In the genomic region with DNA sequence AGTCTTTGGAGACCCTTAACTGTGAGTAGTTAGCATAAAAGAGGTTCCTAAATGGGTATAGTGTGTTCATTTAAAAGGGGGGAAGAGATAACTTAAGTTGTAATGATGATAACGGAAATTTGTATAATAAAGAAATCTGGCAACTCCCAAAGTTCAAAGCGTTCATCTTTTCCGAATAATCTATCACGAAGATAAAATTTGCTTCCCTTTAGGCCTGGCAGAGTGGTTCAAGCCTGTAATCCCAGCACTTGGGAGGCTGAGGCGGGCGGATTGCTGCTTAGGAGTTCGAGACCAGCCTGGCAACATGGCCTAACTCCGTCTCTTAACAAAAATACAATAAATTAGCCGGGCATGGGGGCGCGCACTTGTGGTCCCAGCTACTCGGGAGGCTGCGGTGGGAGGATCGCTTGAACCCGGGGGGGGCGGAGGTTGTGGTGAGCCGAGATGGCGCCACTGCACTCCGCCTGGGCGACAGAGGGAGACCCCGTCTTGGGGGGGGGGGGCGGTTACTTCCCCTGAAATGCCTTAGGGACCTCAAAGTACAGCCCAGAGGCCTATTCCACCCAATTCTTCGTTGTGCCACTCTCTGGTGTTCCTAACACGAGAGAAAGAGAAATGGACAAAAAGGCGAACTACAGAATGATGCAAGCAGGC, we compare ENCODE assay signal across 8 cellular contexts. TPM values are rescaled to one million over a fixed set of nuclear protein-coding genes. Genes with fewer than 3 reads are reported as not detected.
DNase-seq lines count a peak whose midpoint lies in the region; ATAC-seq and TF ChIP-seq lines count a peak whose summit lies in the region.

No MANE protein-coding gene starts in this region.

- DNase-seq in HAP-1 (ENCODE audit: low spot score in 2 of 2) (peak in 1 of 2 experiments; percentile 36), WERI-Rb-1 (peak; percentile 10), mesendoderm (peak; percentile 40), NCI-H2107 treated with DMSO at 0.1 percent for 48 hours (lab: John Stamatoyannopoulos, UW; ENCODE audit: unreplicated experiment) (no peak)
- peak; percentile 15 to 41 for DNase-seq in stimulated activated CD8-positive, alpha-beta memory T cell treated with anti-CD3 and anti-CD28 coated beads, Interleukin-7, amount 100 ng/mL, for 48 hours (ENCODE audit: extremely low read depth in 1 of 2, low read depth in 1 of 2)

- in situ Hi-C loops in HAP-1 (cut with MboI; ENCODE audit: low sequenced_read_pairs) = no loop called here

- H2AK5ac ChIP-seq in mesendoderm (ENCODE audit: low read length) = no peak overlapping the region

- H3K4ac ChIP-seq in mesendoderm (ENCODE audit: low read depth, low read length) = no peak overlapping the region

- peaks cover 7% of the 10 kb centered on the region for H3K79me1 ChIP-seq in mesendoderm (ENCODE audit: low read length)

- no peak overlapping the region for H4K5ac ChIP-seq in mesendoderm (ENCODE audit: low read length)

- H4K8ac ChIP-seq in mesendoderm (ENCODE audit: low read depth, low read length) = no peak overlapping the region

- H3K36me3 ChIP-seq in HAP-1 (replicated peaks) = peaks cover 30% of the 10 kb centered on the region
- H3K36me3 ChIP-seq in WERI-Rb-1 = peaks cover 27% of the 10 kb centered on the region
- no peaks in the 10 kb centered on the region for H3K36me3 ChIP-seq in mesendoderm (ENCODE audit: control insufficient read depth, insufficient read depth, low read length)

- WGBS in mesendoderm (ENCODE audit: extremely low coverage, insufficient coverage, low lambda C conversion rate) = no CpG with 5 or more reads among the region's 25 CpGs

- H3K9me3 ChIP-seq in HAP-1 = no peaks in the 10 kb centered on the region
- H3K9me3 ChIP-seq in WERI-Rb-1 (ENCODE audit: severe bottlenecking) = no peaks in the 10 kb centered on the region

- H3K27ac ChIP-seq in WERI-Rb-1 (peak overlapping the region; percentile 87), cingulate gyrus (ENCODE audit: low read depth, low read length) (peak overlapping the region; percentile 93), mesendoderm (ENCODE audit: low read depth, low read length) (no peak overlapping the region)

- H3K18ac ChIP-seq in mesendoderm (ENCODE audit: low read length) = peak overlapping the region; percentile 41

- ATAC-seq in HG03432 (IDR thresholded peaks at IDR 0.05; ENCODE audit: unreplicated experiment) = no peak
- ATAC-seq in GM21367 (IDR thresholded peaks at IDR 0.05; ENCODE audit: unreplicated experiment) = no peak

- peak overlapping the region; percentile 73 for H2BK5ac ChIP-seq in mesendoderm (ENCODE audit: low read length)

- no peak overlapping the region for H2BK15ac ChIP-seq in mesendoderm (replicated peaks; ENCODE audit: low read depth)

- H3K27me3 ChIP-seq in HAP-1 (ENCODE audit: low read depth) = no peaks in the 10 kb centered on the region; the same call in 1 of the 2 replicates
- H3K27me3 ChIP-seq in WERI-Rb-1 (ENCODE audit: insufficient read depth, low read depth, severe bottlenecking) = no peaks in the 10 kb centered on the region
- H3K27me3 ChIP-seq in mesendoderm (ENCODE audit: insufficient read depth, low read length, poor library complexity) = no peaks in the 10 kb centered on the region

- H3K4me3 ChIP-seq in HAP-1 (peak overlapping the region; percentile 72), WERI-Rb-1 (ENCODE audit: low read depth, low read length) (peak overlapping the region; percentile 85), mesendoderm (ENCODE audit: low read length) (peak overlapping the region; percentile 69)

- H3K23ac ChIP-seq in mesendoderm (ENCODE audit: low read length) = no peak overlapping the region

- H3K79me2 ChIP-seq in mesendoderm (ENCODE audit: control insufficient read depth, insufficient read depth, low read length) = peaks cover 19% of the 10 kb centered on the region

- H3K56ac ChIP-seq in mesendoderm (ENCODE audit: low read length) = peak overlapping the region; percentile 98

- peak overlapping the region; percentile 66 for H3K4me2 ChIP-seq in mesendoderm (ENCODE audit: low read length)

- peak overlapping the region; percentile 82 for H3K9ac ChIP-seq in mesendoderm (ENCODE audit: low read length)

- no peak for TF ChIP-seq CTCF in WERI-Rb-1 (IDR thresholded peaks at IDR 0.05; ENCODE audit: low read depth, low read length)

- H2BK120ac ChIP-seq in mesendoderm (ENCODE audit: low read depth, low read length) = no peak overlapping the region

- H3K4me1 ChIP-seq in HAP-1 = peaks cover 10% of the 10 kb centered on the region
- H3K4me1 ChIP-seq in mesendoderm (ENCODE audit: control insufficient read depth, low read depth, low read length) = peaks cover 2% of the 10 kb centered on the region

RNA-seq across cellular contexts. Expression of gene N4BP2L2, which starts 0.9 kb away (rescaled TPM):
- 38.4 TPM for polyA plus RNA-seq in mesendoderm (2013, experiment 1 of 2)
- 38.6 TPM for polyA plus RNA-seq in mesendoderm (2013, experiment 2 of 2)

RNA-seq across cellular contexts. Expression of gene PDS5B, which starts 48.5 kb away (rescaled TPM):
- polyA plus RNA-seq in mesendoderm (2013, experiment 1 of 2) = 49.7 TPM
- polyA plus RNA-seq in mesendoderm (2013, experiment 2 of 2) = 50.0 TPM
